28 cellular contexts compared by ENCODE assay signal in genomic region chr10:130560573-130560972, GRCh38.
"Had no signal": no experiment of that assay in that cellular context is flagged by ENCODE, and none has a peak within 500 bp of the region (broad histone marks: within the 10 kb centered on the region; RNA-seq: fewer than 3 reads in every experiment).

No MANE protein-coding gene starts in this region.

- ATAC-seq: left colon; left lung; natural killer cell; pancreas; right cardiac atrium; sciatic nerve; stimulated activated naive B cell treated with anti-CD40 and anti-IgM and Interleukin-4, amounts not matched to agents 10 μg/mL and 1 μg/mL and 100 μg/mL, for 72 hours; stimulated activated naive CD8-positive, alpha-beta T cell treated with anti-CD3 and anti-CD28 coated beads, Interleukin-15, Interleukin-2, amounts not matched to agents 100 U/mL and 50 U/mL, for 24 hours had no signal

- H3K9ac ChIP-seq: neural progenitor cell had no signal

- H3K4me3 ChIP-seq: left lung, lung, neural progenitor cell, pancreas, prostate gland, skin epidermis, stomach, testis, thyroid gland, transverse colon, upper lobe of left lung had no signal

- H3K27ac ChIP-seq: left lung, neural progenitor cell, pancreas, prostate gland, skin epidermis, stomach, testis, thyroid gland, transverse colon, upper lobe of left lung had no signal

- H3K4me2 ChIP-seq: neural progenitor cell had no signal

- H3K27me3 ChIP-seq: left lung, neural progenitor cell, pancreas, testis, thyroid gland, transverse colon, upper lobe of left lung had no signal

- H3K9me3 ChIP-seq: left lung, pancreas, prostate gland, testis, thyroid gland, transverse colon, upper lobe of left lung had no signal

- DNase-seq: hypothalamus; immature natural killer cell; kidney; left colon; naive B cell; natural killer cell; nephron progenitor cell; pancreas; posterior cingulate gyrus; retina; right cardiac atrium; stimulated activated CD4-positive, alpha-beta T cell treated with anti-CD3 and anti-CD28 coated beads, Interleukin-12 subunit alpha, Interleukin-12 subunit beta, amount 100 ng/mL, for 4 hours; stimulated activated CD4-positive, alpha-beta T cell treated with anti-CD3 and anti-CD28 coated beads, Interleukin-15, amount 100 ng/mL, for 24 hours; stimulated activated CD4-positive, alpha-beta T cell treated with anti-CD3 and anti-CD28 coated beads, Interleukin-2, amount 100 ng/mL, for 24 hours; stimulated activated CD4-positive, alpha-beta T cell treated with anti-CD3 and anti-CD28 coated beads, Interleukin-4, amount 100 ng/mL, for 1 hour; stimulated activated naive B cell treated with anti-CD40 and anti-IgM and Interleukin-4, amounts not matched to agents 10 μg/mL and 1 μg/mL and 100 μg/mL, for 72 hours; stimulated activated naive CD8-positive, alpha-beta T cell treated with anti-CD3 and anti-CD28 coated beads, Interleukin-15, Interleukin-2, amounts not matched to agents 100 U/mL and 50 U/mL, for 24 hours; stomach; testis; thyroid gland; transverse colon had no signal

- H3K4me1 ChIP-seq: left lung, neural progenitor cell, pancreas, prostate gland, stomach, testis, thyroid gland, transverse colon, upper lobe of left lung had no signal

- H3K36me3 ChIP-seq: left lung, neural progenitor cell, pancreas, prostate gland, stomach, thyroid gland, transverse colon, upper lobe of left lung had no signal
